19 cellular contexts compared by ENCODE assay signal in the genomic region with DNA sequence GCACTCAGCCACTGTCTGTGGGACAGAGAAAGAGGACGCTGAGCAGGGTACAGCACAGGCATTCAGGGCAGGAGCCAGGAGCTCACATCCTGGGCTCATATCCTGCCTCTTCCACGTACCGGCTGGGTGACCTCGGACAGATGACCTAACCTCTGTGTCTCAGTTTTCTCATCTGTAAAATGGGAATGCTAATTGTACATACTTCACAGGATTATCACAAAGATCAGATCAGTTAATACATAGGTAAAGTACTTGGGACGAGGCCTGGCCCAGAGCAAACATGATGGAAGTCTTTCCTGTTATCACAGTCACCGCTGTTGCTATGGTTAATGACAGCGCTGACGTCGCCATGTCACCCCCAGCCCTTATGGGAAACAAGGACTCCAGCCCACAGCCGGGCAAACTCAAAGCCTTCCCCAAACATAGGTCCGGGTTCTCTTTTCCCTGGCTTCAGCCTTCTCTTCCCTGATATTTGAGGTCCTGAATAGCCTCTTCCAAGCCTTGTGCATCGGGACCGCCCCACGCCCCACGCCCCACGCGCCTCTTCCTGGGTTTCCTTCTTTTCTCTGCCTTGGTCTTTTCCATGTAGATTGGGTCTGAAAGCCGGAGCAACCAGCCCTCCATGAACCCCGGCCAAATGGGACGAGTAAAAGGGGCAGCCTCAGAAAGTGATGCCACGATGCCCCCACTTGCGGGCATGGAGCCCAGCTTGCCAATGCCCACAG.
A peak's percentile ranks its signal among the peaks of the same experiment; 100 is the strongest.
DNase-seq lines count a peak whose midpoint lies in the region; ATAC-seq, FAIRE-seq and TF ChIP-seq lines count a peak whose summit lies in the region.
"Had no signal": no experiment of that assay in that cellular context is flagged by ENCODE, and none has a peak within 500 bp of the region (broad histone marks: within the 10 kb centered on the region; RNA-seq: fewer than 3 reads in every experiment).

No MANE protein-coding gene starts in this region.

- H3K9ac ChIP-seq in astrocyte (ENCODE audit: low read length): no peak overlapping the region

- peak overlapping the region in 2 of 3 donors; percentile 62 to 88 for H3K27ac Mint-ChIP-seq in CD4-positive, CD25-positive, alpha-beta regulatory T cell
- H3K27ac Mint-ChIP-seq in astrocyte (ENCODE audit: unreplicated experiment) (no peak overlapping the region), glutamatergic neuron (ENCODE audit: unreplicated experiment) (peak overlapping the region; percentile 11), nephron progenitor cell (no peak overlapping the region)
- H3K27ac Mint-ChIP-seq in stimulated activated naive B cell treated with anti-CD40 and anti-IgM and Interleukin-4, amounts not matched to agents 10 μg/mL and 1 μg/mL and 100 μg/mL, for 72 hours: peak overlapping the region; percentile 37
- H3K27ac Mint-ChIP-seq: activated naive CD4-positive, alpha-beta T cell treated with anti-CD3 and anti-CD28 coated beads, Interleukin-2, amount 50 U/mL, for 24 hours had no signal

- peaks cover 39% of the 10 kb centered on the region for H3K36me3 Mint-ChIP-seq in CD4-positive, CD25-positive, alpha-beta regulatory T cell
- H3K36me3 Mint-ChIP-seq in astrocyte (ENCODE audit: low read depth, unreplicated experiment) (peaks cover 17% of the 10 kb centered on the region), glutamatergic neuron (ENCODE audit: unreplicated experiment) (peaks cover 14% of the 10 kb centered on the region), nephron progenitor cell (ENCODE audit: low read depth) (peaks cover 55% of the 10 kb centered on the region)
- peaks cover 61 to 81% of the 10 kb centered on the region in 2 donors for H3K36me3 Mint-ChIP-seq in stimulated activated naive B cell treated with anti-CD40 and anti-IgM and Interleukin-4, amounts not matched to agents 10 μg/mL and 1 μg/mL and 100 μg/mL, for 72 hours

- H3K27me3 Mint-ChIP-seq in CD4-positive, CD25-positive, alpha-beta regulatory T cell: no peaks in the 10 kb centered on the region
- no peaks in the 10 kb centered on the region for H3K27me3 Mint-ChIP-seq in astrocyte (ENCODE audit: low read depth, unreplicated experiment)
- peaks cover 23% of the 10 kb centered on the region for H3K27me3 Mint-ChIP-seq in glutamatergic neuron (ENCODE audit: unreplicated experiment)
- H3K27me3 Mint-ChIP-seq in stimulated activated naive B cell treated with anti-CD40 and anti-IgM and Interleukin-4, amounts not matched to agents 10 μg/mL and 1 μg/mL and 100 μg/mL, for 72 hours: no peaks in the 10 kb centered on the region
- H3K27me3 Mint-ChIP-seq in nephron progenitor cell (ENCODE audit: low read depth, poor library complexity): peaks cover 7% of the 10 kb centered on the region
- H3K27me3 Mint-ChIP-seq: activated naive CD4-positive, alpha-beta T cell treated with anti-CD3 and anti-CD28 coated beads, Interleukin-2, amount 50 U/mL, for 24 hours had no signal

- no peaks in the 10 kb centered on the region for H3K9me3 ChIP-seq in CD4-positive, CD25-positive, alpha-beta regulatory T cell (ENCODE audit: control insufficient read depth in 2 of 2, low read length in 2 of 2)
- H3K9me3 ChIP-seq in astrocyte (ENCODE audit: insufficient read depth, low read depth, low read length): no peaks in the 10 kb centered on the region
- H3K9me3 ChIP-seq: BE2C, ovary, spleen had no signal

- no peak overlapping the region for H2AFZ ChIP-seq in astrocyte (ENCODE audit: low read depth, low read length)

- no peak for DNase-seq in CD4-positive, CD25-positive, alpha-beta regulatory T cell
- DNase-seq in astrocyte (ENCODE audit: low read depth) (no peak), glutamatergic neuron (no peak), HuH-7 (ENCODE audit: low spot score) (no peak), SHP77 (lab: John Stamatoyannopoulos, UW) (no peak), DMS114 treated with DMSO at 0.1 percent for 48 hours (lab: John Stamatoyannopoulos, UW; ENCODE audit: unreplicated experiment) (no peak), nephron progenitor cell (no peak)
- no peak for DNase-seq in stimulated activated naive B cell treated with anti-CD40 and anti-IgM and Interleukin-4, amounts not matched to agents 10 μg/mL and 1 μg/mL and 100 μg/mL, for 72 hours
- DNase-seq: activated CD4-positive, alpha-beta T cell treated with anti-CD3 and anti-CD28 coated beads for 48 hours; activated T-cell treated with anti-CD3 and anti-CD28 coated beads for 4 hours; DMS53; NCI-H510A; spleen; stimulated activated naive CD4-positive, alpha-beta T cell had no signal

- no peak overlapping the region for H3K4me3 Mint-ChIP-seq in CD4-positive, CD25-positive, alpha-beta regulatory T cell
- H3K4me3 Mint-ChIP-seq in astrocyte (ENCODE audit: unreplicated experiment) (no peak overlapping the region), glutamatergic neuron (ENCODE audit: unreplicated experiment) (no peak overlapping the region), nephron progenitor cell (no peak overlapping the region)
- no peak overlapping the region for H3K4me3 Mint-ChIP-seq in stimulated activated naive B cell treated with anti-CD40 and anti-IgM and Interleukin-4, amounts not matched to agents 10 μg/mL and 1 μg/mL and 100 μg/mL, for 72 hours
- H3K4me3 Mint-ChIP-seq: activated naive CD4-positive, alpha-beta T cell treated with anti-CD3 and anti-CD28 coated beads, Interleukin-2, amount 50 U/mL, for 24 hours had no signal

- no peaks in the 10 kb centered on the region for H3K4me1 ChIP-seq in CD4-positive, CD25-positive, alpha-beta regulatory T cell (ENCODE audit: control insufficient read depth, insufficient read depth, low read length, poor library complexity, severe bottlenecking)
- peaks cover 36% of the 10 kb centered on the region for H3K4me1 ChIP-seq in astrocyte (ENCODE audit: insufficient read depth, low read length)

- ATAC-seq in CD4-positive, CD25-positive, alpha-beta regulatory T cell (ENCODE audit: low read depth in 2 of 2): no peak
- no peak for ATAC-seq in stimulated activated naive B cell treated with anti-CD40 and anti-IgM and Interleukin-4, amounts not matched to agents 10 μg/mL and 1 μg/mL and 100 μg/mL, for 72 hours (replicated peaks)

- peaks cover 54% of the 10 kb centered on the region for H4K20me1 ChIP-seq in astrocyte (ENCODE audit: insufficient read depth, low read length)

- no peaks in the 10 kb centered on the region for H3K27me3 ChIP-seq in CD4-positive, CD25-positive, alpha-beta regulatory T cell (ENCODE audit: control insufficient read depth, insufficient read depth, low read length)
- H3K27me3 ChIP-seq in astrocyte (ENCODE audit: insufficient read depth, low read length): no peaks in the 10 kb centered on the region
- H3K27me3 ChIP-seq: BE2C, ovary, spleen had no signal

- peaks cover 53% of the 10 kb centered on the region for H3K79me2 ChIP-seq in astrocyte (ENCODE audit: insufficient read depth, low read length)

- no peak overlapping the region for H3K27ac ChIP-seq in CD4-positive, CD25-positive, alpha-beta regulatory T cell (ENCODE audit: insufficient read depth, low read length, poor library complexity, severe bottlenecking)
- H3K27ac ChIP-seq in astrocyte (ENCODE audit: low read depth, low read length): no peak overlapping the region

- no peaks in the 10 kb centered on the region for H3K9me3 Mint-ChIP-seq in CD4-positive, CD25-positive, alpha-beta regulatory T cell
- H3K9me3 Mint-ChIP-seq in astrocyte (ENCODE audit: unreplicated experiment): no peaks in the 10 kb centered on the region
- H3K9me3 Mint-ChIP-seq in glutamatergic neuron (ENCODE audit: unreplicated experiment): peaks cover 26% of the 10 kb centered on the region
- H3K9me3 Mint-ChIP-seq in stimulated activated naive B cell treated with anti-CD40 and anti-IgM and Interleukin-4, amounts not matched to agents 10 μg/mL and 1 μg/mL and 100 μg/mL, for 72 hours: no peaks in the 10 kb centered on the region
- no peaks in the 10 kb centered on the region for H3K9me3 Mint-ChIP-seq in nephron progenitor cell
- H3K9me3 Mint-ChIP-seq: activated naive CD4-positive, alpha-beta T cell treated with anti-CD3 and anti-CD28 coated beads, Interleukin-2, amount 50 U/mL, for 24 hours had no signal

- peak; percentile 32 for FAIRE-seq in astrocyte (lab: Jason Lieb, UNC)
- FAIRE-seq: GM19239, islet of Langerhans had no signal

- H3K4me2 ChIP-seq in astrocyte (ENCODE audit: low read length): peak overlapping the region; percentile 59

- peaks cover 0 to 1% (median 0%) of the 10 kb centered on the region in 4 donors for H3K4me1 Mint-ChIP-seq in CD4-positive, CD25-positive, alpha-beta regulatory T cell
- H3K4me1 Mint-ChIP-seq in astrocyte (ENCODE audit: low read depth, unreplicated experiment): peaks cover 5% of the 10 kb centered on the region
- H3K4me1 Mint-ChIP-seq in glutamatergic neuron (ENCODE audit: low read depth, unreplicated experiment): peaks cover 21% of the 10 kb centered on the region
- peaks cover 0 to 1% of the 10 kb centered on the region in 2 donors for H3K4me1 Mint-ChIP-seq in stimulated activated naive B cell treated with anti-CD40 and anti-IgM and Interleukin-4, amounts not matched to agents 10 μg/mL and 1 μg/mL and 100 μg/mL, for 72 hours
- H3K4me1 Mint-ChIP-seq in nephron progenitor cell: peaks cover 28% of the 10 kb centered on the region
- H3K4me1 Mint-ChIP-seq: activated naive CD4-positive, alpha-beta T cell treated with anti-CD3 and anti-CD28 coated beads, Interleukin-2, amount 50 U/mL, for 24 hours had no signal

- peaks cover 37% of the 10 kb centered on the region for H3K36me3 ChIP-seq in CD4-positive, CD25-positive, alpha-beta regulatory T cell (ENCODE audit: control insufficient read depth, insufficient read depth, low read length)
- peaks cover 7% of the 10 kb centered on the region for H3K36me3 ChIP-seq in astrocyte (ENCODE audit: insufficient read depth, low read length)
- H3K36me3 ChIP-seq: ovary had no signal

- TF ChIP-seq CTCF in astrocyte (IDR thresholded peaks at IDR 0.05; ENCODE audit: insufficient read depth, low read depth, low read length) (no peak), glutamatergic neuron (IDR thresholded peaks at IDR 0.05; ENCODE audit: partially characterized antibody, unreplicated experiment) (no peak), nephron progenitor cell (IDR thresholded peaks at IDR 0.05) (no peak)

- H3K4me3 ChIP-seq in CD4-positive, CD25-positive, alpha-beta regulatory T cell (ENCODE audit: low read depth, low read length): no peak overlapping the region
- H3K4me3 ChIP-seq in astrocyte (ENCODE audit: insufficient read depth, low read depth, low read length): no peak overlapping the region
- H3K4me3 ChIP-seq: spleen had no signal

Comparison
In these comparisons a context has a peak if more than half of its experiments do, and no peak if none do; other contexts are left out.
1. H3K27ac Mint-ChIP-seq: peak in CD4-positive, CD25-positive, alpha-beta regulatory T cell (2 of 3), glutamatergic neuron (single experiment) and stimulated activated naive B cell treated with anti-CD40 and anti-IgM and Interleukin-4, amounts not matched to agents 10 μg/mL and 1 μg/mL and 100 μg/mL, for 72 hours (single experiment); none in astrocyte (single experiment) and nephron progenitor cell (single experiment).